ENCODE assay signal across 16 cellular contexts in the genomic region with DNA sequence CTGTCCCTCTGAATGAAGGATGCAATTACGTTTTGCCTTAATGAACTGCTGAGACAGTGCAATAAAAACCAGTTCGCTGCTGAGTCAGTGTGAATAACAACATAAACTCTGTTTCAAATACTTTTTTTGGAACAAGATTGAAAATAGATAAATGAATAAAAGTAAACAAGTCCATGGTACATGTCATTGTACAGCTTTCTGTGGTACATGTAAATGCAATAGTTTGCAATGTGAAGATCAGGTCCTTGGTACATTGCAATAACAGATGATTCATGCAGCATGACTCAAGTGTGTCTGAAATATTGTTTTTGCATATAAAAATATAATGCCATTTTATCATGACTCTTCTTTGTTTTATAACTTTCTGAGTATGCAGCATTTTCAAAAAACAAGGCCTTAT.
DNase-seq lines count a peak whose midpoint lies in the region; FAIRE-seq lines count a peak whose summit lies in the region.
"Had no signal": no experiment of that assay in that cellular context is flagged by ENCODE, and none has a peak within 500 bp of the region (broad histone marks: within the 10 kb centered on the region; RNA-seq: fewer than 3 reads in every experiment).

No MANE protein-coding gene starts in this region.

- DNase-seq in Ammon's horn (ENCODE audit: low spot score) (peak; percentile 13), NCI-H226 (peak; percentile 2), dedifferentiated amniotic fluid mesenchymal stem cell (ENCODE audit: extremely low spot score) (peak; percentile 97), non-pigmented ciliary epithelial cell (ENCODE audit: low read depth) (peak; percentile 72), frontal cortex (ENCODE audit: low spot score in 2 of 2) (no peak), UCSD-AML1 (lab: John Stamatoyannopoulos, UW; ENCODE audit: unreplicated experiment) (no peak), NCI-H2227 treated with DMSO at 0.1 percent for 48 hours (lab: John Stamatoyannopoulos, UW) (no peak)
- DNase-seq in activated naive CD4-positive, alpha-beta T cell (lab: John Stamatoyannopoulos, UW), result no peak
- DNase-seq: activated CD8-positive, alpha-beta memory T cell treated with anti-CD3 and anti-CD28 coated beads, Interleukin-2, amount 10 ng/mL, durations not matched to agents 7 days and 5 days; activated naive CD4-positive, alpha-beta T cell treated with Interleukin-2 at 50 U/mL for 16 hours; gastrocnemius medialis; kidney; NCI-H2081 treated with DMSO at 0.1 percent for 48 hours; psoas muscle; stimulated activated CD4-positive, alpha-beta T cell treated with anti-CD3 and anti-CD28 coated beads, Interleukin-2, amount 100 ng/mL, for 48 hours; upper lobe of right lung had no signal

- no peak for FAIRE-seq in frontal cortex (lab: Jason Lieb, UNC)

Comparison
In these comparisons a context has a peak if more than half of its experiments do, and no peak if none do; other contexts are left out.
1. DNase-seq: peak in Ammon's horn (single experiment), NCI-H226 (single experiment), dedifferentiated amniotic fluid mesenchymal stem cell (single experiment) and non-pigmented ciliary epithelial cell (single experiment); none in frontal cortex (0 of 2), activated naive CD4-positive, alpha-beta T cell (0 of 4), UCSD-AML1 (single experiment) and NCI-H2227 treated with DMSO at 0.1 percent for 48 hours (single experiment).